In genomic region chr20:32763202-32763999, GRCh38 we compare ENCODE assay signal across 8 cellular contexts. TPM values are rescaled to one million over a fixed set of nuclear protein-coding genes. Genes with fewer than 3 reads are reported as not detected.
DNase-seq lines count a peak whose midpoint lies in the region; TF ChIP-seq lines count a peak whose summit lies in the region.

No MANE protein-coding gene starts in this region.

- peak; percentile 65 for DNase-seq in activated CD4-positive, alpha-beta T cell treated with anti-CD3 and anti-CD28 coated beads, Interleukin-2, amount 10 ng/mL, durations not matched to agents 24 days and 14 days
- no peak for DNase-seq in activated CD4-positive, alpha-beta T cell treated with anti-CD3 and anti-CD28 coated beads, Interleukin-2, amount 50 U/mL, for 1 hour
- DNase-seq in SK-N-MC (ENCODE audit: low read depth, low spot score) (no peak), fibroblast of the aortic adventitia (ENCODE audit: low read depth) (no peak), retinal pigment epithelial cell (ENCODE audit: low read depth) (no peak), NCI-H2196 treated with DMSO at 0.1 percent for 48 hours (lab: John Stamatoyannopoulos, UW; ENCODE audit: unreplicated experiment) (no peak), NCI-H2029 treated with DMSO at 0.1 percent for 48 hours (lab: John Stamatoyannopoulos, UW) (no peak), epidermal melanocyte (ENCODE audit: insufficient read length, low spot score) (no peak)

- peaks cover 11% of the 10 kb centered on the region for H3K4me1 Mint-ChIP-seq in activated CD4-positive, alpha-beta T cell treated with anti-CD3 and anti-CD28 coated beads, Interleukin-2, amount 10 ng/mL, durations not matched to agents 24 days and 14 days

- H3K36me3 ChIP-seq in SK-N-MC (ENCODE audit: insufficient read depth, low read length), result no peaks in the 10 kb centered on the region

- no peak overlapping the region for H3K27ac Mint-ChIP-seq in activated CD4-positive, alpha-beta T cell treated with anti-CD3 and anti-CD28 coated beads, Interleukin-2, amount 10 ng/mL, durations not matched to agents 24 days and 14 days

- H3K9me3 ChIP-seq in SK-N-MC (ENCODE audit: low read depth, low read length), result no peaks in the 10 kb centered on the region

- H3K9ac ChIP-seq in SK-N-MC (ENCODE audit: insufficient read length), result no peak overlapping the region

- peaks cover 12% of the 10 kb centered on the region for H3K27me3 Mint-ChIP-seq in activated CD4-positive, alpha-beta T cell treated with anti-CD3 and anti-CD28 coated beads, Interleukin-2, amount 10 ng/mL, durations not matched to agents 24 days and 14 days

- intact Hi-C loops in activated CD4-positive, alpha-beta T cell treated with anti-CD3 and anti-CD28 coated beads, Interleukin-2, amount 10 ng/mL, durations not matched to agents 24 days and 14 days (cut with micrococcal nuclease), result loop anchor here (2.0 to 5.0 kb wide), 2 partner anchors 21 to 91 kb away; partner anchors contain the start of genes C20orf203 and COMMD7

- no peak overlapping the region for H3K27ac ChIP-seq in SK-N-MC

- H3K4me3 Mint-ChIP-seq in activated CD4-positive, alpha-beta T cell treated with anti-CD3 and anti-CD28 coated beads, Interleukin-2, amount 10 ng/mL, durations not matched to agents 24 days and 14 days, result peak overlapping the region; percentile 88

- H3K36me3 Mint-ChIP-seq in activated CD4-positive, alpha-beta T cell treated with anti-CD3 and anti-CD28 coated beads, Interleukin-2, amount 10 ng/mL, durations not matched to agents 24 days and 14 days (ENCODE audit: low read depth), result no peaks in the 10 kb centered on the region

- H3K4me3 ChIP-seq in SK-N-MC, result peak overlapping the region; percentile 80
- H3K4me3 ChIP-seq in fibroblast of the aortic adventitia (ENCODE audit: low read depth, low read length), result peak overlapping the region; percentile 82
- H3K4me3 ChIP-seq in retinal pigment epithelial cell (ENCODE audit: low read length), result peak overlapping the region; percentile 78

- H3K9me3 Mint-ChIP-seq in activated CD4-positive, alpha-beta T cell treated with anti-CD3 and anti-CD28 coated beads, Interleukin-2, amount 10 ng/mL, durations not matched to agents 24 days and 14 days, result no peaks in the 10 kb centered on the region

- TF ChIP-seq CTCF in fibroblast of the aortic adventitia (IDR thresholded peaks at IDR 0.05; ENCODE audit: insufficient read depth, low read length), result no peak
- peak; percentile 1 for TF ChIP-seq CTCF in retinal pigment epithelial cell (conservative IDR thresholded peaks at IDR 0.05; ENCODE audit: low read depth, low read length)

RNA-seq across cellular contexts. Expression of gene DNMT3B, which starts 1.2 kb away (rescaled TPM):
- total RNA-seq in activated CD4-positive, alpha-beta T cell treated with anti-CD3 and anti-CD28 coated beads, Interleukin-2, amount 10 ng/mL, durations not matched to agents 24 days and 14 days, result 1.1 and 1.3 TPM in 2 replicates
- total RNA-seq in fibroblast of the aortic adventitia (ENCODE audit: low replicate concordance), result 1.1 and 3.3 TPM in 2 replicates

RNA-seq across cellular contexts. Expression of gene COMMD7, which starts 20.1 kb away (rescaled TPM):
- 36.3 and 37.7 TPM in 2 replicates for total RNA-seq in activated CD4-positive, alpha-beta T cell treated with anti-CD3 and anti-CD28 coated beads, Interleukin-2, amount 10 ng/mL, durations not matched to agents 24 days and 14 days
- 31.5 and 49.3 TPM in 2 replicates for total RNA-seq in fibroblast of the aortic adventitia (ENCODE audit: low replicate concordance)

RNA-seq across cellular contexts. Expression of gene MAPRE1, which starts 56.4 kb away (rescaled TPM):
- total RNA-seq in activated CD4-positive, alpha-beta T cell treated with anti-CD3 and anti-CD28 coated beads, Interleukin-2, amount 10 ng/mL, durations not matched to agents 24 days and 14 days, result 148 TPM in 2 replicates
- total RNA-seq in fibroblast of the aortic adventitia (ENCODE audit: low replicate concordance), result 66.0 and 95.6 TPM in 2 replicates
